In genomic region chr10:57119690-57120089, GRCh38 we compare ENCODE assay signal across 26 cellular contexts.
"Had no signal": no experiment of that assay in that cellular context is flagged by ENCODE, and none has a peak within 500 bp of the region (broad histone marks: within the 10 kb centered on the region; RNA-seq: fewer than 3 reads in every experiment).

No MANE protein-coding gene starts in this region.

- H3K27ac ChIP-seq: left lung, lower lobe of right lung, neural progenitor cell, neutrophil, parathyroid adenoma, psoas muscle, right atrium auricular region, right lobe of liver, tibial nerve, uterus had no signal

- H3K27me3 ChIP-seq: left lung, neural progenitor cell, neutrophil, right atrium auricular region, right lobe of liver, tibial nerve, uterus had no signal

- H3K4me1 ChIP-seq: left lung, lower lobe of right lung, neural progenitor cell, parathyroid adenoma, psoas muscle, right atrium auricular region, right lobe of liver, tibial nerve, uterus had no signal

- ATAC-seq: left colon; left lung; lower lobe of right lung; naive thymus-derived CD8-positive, alpha-beta T cell; psoas muscle; right lobe of liver; stimulated activated memory B cell treated with anti-CD40 and anti-IgM and Interleukin-4, amounts not matched to agents 10 μg/mL and 1 μg/mL and 100 μg/mL, for 72 hours; stimulated activated naive CD8-positive, alpha-beta T cell treated with anti-CD3 and anti-CD28 coated beads, Interleukin-15, amount 100 ng/mL, for 72 hours had no signal

- DNase-seq: hypothalamus; immature natural killer cell; kidney; left colon; left lung; lower lobe of right lung; mammary epithelial cell; mesenchymal stem cell; naive thymus-derived CD8-positive, alpha-beta T cell; occipital lobe; psoas muscle; right lobe of liver; stimulated activated CD4-positive, alpha-beta T cell treated with anti-CD3 and anti-CD28 coated beads, Interleukin-1b, Interleukin-23, amount 100 ng/mL, for 48 hours; stimulated activated CD4-positive, alpha-beta T cell treated with anti-CD3 and anti-CD28 coated beads, Interleukin-2, amount 100 ng/mL, for 48 hours; stimulated activated CD4-positive, alpha-beta T cell treated with anti-CD3 and anti-CD28 coated beads, Interleukin-4, amount 100 ng/mL, for 4 hours; stimulated activated CD8-positive, alpha-beta memory T cell treated with anti-CD3 and anti-CD28 coated beads, Interleukin-4, amount 100 ng/mL, for 48 hours; stimulated activated naive CD4-positive, alpha-beta T cell treated with Interleukin-2 at 50 U/mL for 16 hours; stimulated activated naive CD8-positive, alpha-beta T cell treated with anti-CD3 and anti-CD28 coated beads, Interleukin-15, amount 100 ng/mL, for 72 hours; substantia nigra; uterus had no signal
